ENCODE assay signal across 7 cellular contexts in genomic region chr15:30195355-30196006, GRCh38.
DNase-seq lines count a peak whose midpoint lies in the region; ATAC-seq and TF ChIP-seq lines count a peak whose summit lies in the region.
"Not testable (repeated sequence)": the region's sequence is repeated elsewhere in the genome, so short reads cannot be mapped to it uniquely, and the experiment has no call there.

No MANE protein-coding gene starts in this region.

- TF ChIP-seq CTCF in sigmoid colon (IDR thresholded peaks at IDR 0.05), result not testable (repeated sequence)

- not testable (repeated sequence) for TF ChIP-seq EP300 in sigmoid colon (IDR thresholded peaks at IDR 0.05)

- H3K4me3 Mint-ChIP-seq in effector memory CD8-positive, alpha-beta T cell, result not testable (repeated sequence)

- H3K4ac ChIP-seq in mesendoderm (ENCODE audit: low read depth, low read length), result not testable (repeated sequence)

- not testable (repeated sequence) for H2BK5ac ChIP-seq in mesendoderm (ENCODE audit: low read length)

- H3K4me1 ChIP-seq in mesendoderm (ENCODE audit: control insufficient read depth, low read depth, low read length); sigmoid colon: not testable (repeated sequence)

- H2AK5ac ChIP-seq in mesendoderm (ENCODE audit: low read length), result not testable (repeated sequence)

- not testable (repeated sequence) for H2BK15ac ChIP-seq in mesendoderm (replicated peaks; ENCODE audit: low read depth)

- H3K27ac Mint-ChIP-seq in effector memory CD8-positive, alpha-beta T cell, result not testable (repeated sequence)

- not testable (repeated sequence) for H3K9me3 ChIP-seq in sigmoid colon

- H3K27me3 Mint-ChIP-seq in effector memory CD8-positive, alpha-beta T cell, result not testable (repeated sequence)

- H3K36me3 ChIP-seq in H7 (replicated peaks; ENCODE audit: control insufficient read depth, insufficient read depth, low read length); mesendoderm (ENCODE audit: control insufficient read depth, insufficient read depth, low read length); sigmoid colon: not testable (repeated sequence)

- not testable (repeated sequence) for H3K79me2 ChIP-seq in mesendoderm (ENCODE audit: control insufficient read depth, insufficient read depth, low read length)

- H4K8ac ChIP-seq in mesendoderm (ENCODE audit: low read depth, low read length), result not testable (repeated sequence)

- H3K9ac ChIP-seq in mesendoderm (ENCODE audit: low read length), result not testable (repeated sequence)

- H3K9me3 Mint-ChIP-seq in effector memory CD8-positive, alpha-beta T cell, result not testable (repeated sequence)

- ATAC-seq in effector memory CD8-positive, alpha-beta T cell (replicated peaks), result peak; percentile 7
- peak; percentile 23 for ATAC-seq in left ventricle myocardium superior

- not testable (repeated sequence) for DNase-seq in H7; effector memory CD8-positive, alpha-beta T cell; sigmoid colon
- peak; percentile 80 for DNase-seq in SK-N-DZ (ENCODE audit: low spot score)
- DNase-seq in activated T-helper 9 cell treated with anti-CD3 and anti-CD28 coated beads, Interleukin-2, amount 50 U/mL, for 16 hours (ENCODE audit: low read depth), result peak; percentile 7
- DNase-seq in left ventricle myocardium superior, result peak; percentile 30
- DNase-seq in mesendoderm, result peak; percentile 40

- not testable (repeated sequence) for H3K27ac ChIP-seq in mesendoderm (ENCODE audit: low read depth, low read length); sigmoid colon

- H3K36me3 Mint-ChIP-seq in effector memory CD8-positive, alpha-beta T cell (ENCODE audit: insufficient read depth), result not testable (repeated sequence)

- intact Hi-C loops in left ventricle myocardium superior (cut with micrococcal nuclease); sigmoid colon (cut with DNase I): not testable (repeated sequence)

- not testable (repeated sequence) for H3K56ac ChIP-seq in mesendoderm (ENCODE audit: low read length)

- not testable (repeated sequence) for H3K4me2 ChIP-seq in mesendoderm (ENCODE audit: low read length)

- not testable (repeated sequence) for TF ChIP-seq POLR2A in sigmoid colon (IDR thresholded peaks at IDR 0.05)

- not testable (repeated sequence) for H3K4me1 Mint-ChIP-seq in effector memory CD8-positive, alpha-beta T cell (ENCODE audit: low read depth in 2 of 2)

- not testable (repeated sequence) for H3K18ac ChIP-seq in mesendoderm (ENCODE audit: low read length)

- H4K5ac ChIP-seq in mesendoderm (ENCODE audit: low read length), result not testable (repeated sequence)

- not testable (repeated sequence) for H2BK120ac ChIP-seq in mesendoderm (ENCODE audit: low read depth, low read length)

- H3K4me3 ChIP-seq in H7 (ENCODE audit: insufficient read depth, low read depth, low read length), result peak overlapping the region; percentile 43; the same call in 1 of the 2 replicates
- H3K4me3 ChIP-seq in mesendoderm (ENCODE audit: low read length), result not testable (repeated sequence)
- peak overlapping the region in 3 of 4 donors; percentile 21 to 39 (median 32) for H3K4me3 ChIP-seq in sigmoid colon

- not testable (repeated sequence) for H3K27me3 ChIP-seq in H7 (ENCODE audit: control insufficient read depth, insufficient read depth, low read length); mesendoderm (ENCODE audit: insufficient read depth, low read length, poor library complexity)
- peaks cover 0 to 10% (median 0%) of the 10 kb centered on the region in 3 donors for H3K27me3 ChIP-seq in sigmoid colon

- WGBS in mesendoderm (ENCODE audit: extremely low coverage, insufficient coverage, low lambda C conversion rate), result no CpG with 5 or more reads among the region's 41 CpGs
- WGBS in sigmoid colon, 2 donors, result 1 to 2% methylated on average over 14 to 16 of the region's 41 CpGs

- H3K79me1 ChIP-seq in mesendoderm (ENCODE audit: low read length), result not testable (repeated sequence)

- not testable (repeated sequence) for H3K23ac ChIP-seq in mesendoderm (ENCODE audit: low read length)
